ENCODE assay signal across 8 cellular contexts in genomic region chr9:128117613-128118471, GRCh38. TPM values are rescaled to one million over a fixed set of nuclear protein-coding genes. Genes with fewer than 3 reads are reported as not detected.
A peak's percentile ranks its signal among the peaks of the same experiment; 100 is the strongest.
DNase-seq lines count a peak whose midpoint lies in the region; ATAC-seq and TF ChIP-seq lines count a peak whose summit lies in the region.

No MANE protein-coding gene starts in this region.

- no peaks in the 10 kb centered on the region for H3K9me2 ChIP-seq in PC-3 (replicated peaks; ENCODE audit: low read length)

- H3K4me3 ChIP-seq in PC-3 (ENCODE audit: low read length) = no peak overlapping the region
- no peak overlapping the region for H3K4me3 ChIP-seq in epithelial cell of esophagus (ENCODE audit: low read length)

- peaks cover 6% of the 10 kb centered on the region for H3K4me1 ChIP-seq in PC-3 (ENCODE audit: insufficient read depth, low read length)

- peak overlapping the region; percentile 64 for H3K4me2 ChIP-seq in PC-3 (ENCODE audit: low read length)

- H3K27ac ChIP-seq in PC-3 (ENCODE audit: low read length) = peak overlapping the region; percentile 35; the same call in 1 of the 2 replicates

- H3K36me3 ChIP-seq in PC-3 (ENCODE audit: low read depth, low read length) = peaks cover 3% of the 10 kb centered on the region; the same call in 1 of the 2 replicates

- H4K20me1 ChIP-seq in PC-3 (ENCODE audit: low read length) = no peaks in the 10 kb centered on the region

- H3F3A ChIP-seq in PC-3 (ENCODE audit: low read length, unreplicated experiment) = no peaks in the 10 kb centered on the region

- POLR2A ChIA-PET in PC-3 (lab: Charles Lee; ENCODE audit: unreplicated experiment) = no interaction called here

- intact Hi-C loops in PC-3 (cut with micrococcal nuclease) = no loop called here

- H2AFZ ChIP-seq in PC-3 (ENCODE audit: low read length) = no peak overlapping the region

- ATAC-seq in PC-3 = peak; percentile 73

- H3K9ac ChIP-seq in PC-3 (ENCODE audit: low read length) = no peak overlapping the region

- DNase-seq in NCI-H510A treated with DMSO at 0.1 percent for 48 hours (lab: John Stamatoyannopoulos, UW) = peak; percentile 86
- no peak for DNase-seq in NCI-H510A (lab: John Stamatoyannopoulos, UW)
- peak; percentile 93 for DNase-seq in KG1 (lab: John Stamatoyannopoulos, UW)
- DNase-seq in PC-3 = peak; percentile 89
- DNase-seq in activated T-cell treated with anti-CD3 and anti-CD28 coated beads for 24 hours (ENCODE audit: low read depth) = peak; percentile 94
- DNase-seq in epithelial cell of esophagus (ENCODE audit: low read depth) = peak; percentile 85
- peak; percentile 96 for DNase-seq in mucosa of gallbladder (ENCODE audit: low spot score)
- DNase-seq in stimulated activated CD8-positive, alpha-beta memory T cell treated with anti-CD3 and anti-CD28 coated beads, Interleukin-4, amount 100 ng/mL, for 4 hours (ENCODE audit: low read depth in 2 of 2, low spot score in 1 of 2) = peak; percentile 84 to 99

- TF ChIP-seq CTCF in PC-3 (conservative IDR thresholded peaks at IDR 0.05; ENCODE audit: low read depth, low read length) (peak; percentile 99), epithelial cell of esophagus (IDR thresholded peaks at IDR 0.05; ENCODE audit: insufficient read depth, low read depth, low read length, missing control alignments) (peak; percentile 100)

- CTCF ChIA-PET in PC-3 (lab: Charles Lee) = interaction anchor here (0.8 to 1.7 kb wide), 6 partner anchors 19 to 316 kb away, joined by 3 to 7 read pairs (median 4); partner anchors contain the start of gene EEIG1

- H3K79me2 ChIP-seq in PC-3 (ENCODE audit: low read length) = no peaks in the 10 kb centered on the region

- no peaks in the 10 kb centered on the region for H3K9me3 ChIP-seq in PC-3 (ENCODE audit: low read length)

- BruUV-seq in PC-3 (replicated peaks; lab: Mats Ljungman, UMichigan) = no TSS peak

- H3K27me3 ChIP-seq in PC-3 (ENCODE audit: low read length) = no peaks in the 10 kb centered on the region

RNA-seq across cellular contexts. Expression of gene PTGES2, which starts 9.7 kb away (rescaled TPM):
- total RNA-seq in PC-3 (2014; rRNA removed) = 250 and 258 TPM in 2 replicates
- total RNA-seq in mucosa of gallbladder = 61.5 TPM

RNA-seq across cellular contexts. Expression of gene LCN2, which starts 31.4 kb away (rescaled TPM):
- total RNA-seq in PC-3 (2014; rRNA removed) = 153 and 154 TPM in 2 replicates
- total RNA-seq in mucosa of gallbladder = 85.5 TPM

RNA-seq across cellular contexts. Expression of gene BBLN, which starts 42.2 kb away (rescaled TPM):
- total RNA-seq in PC-3 (2014; rRNA removed) (158 and 171 TPM in 2 replicates), mucosa of gallbladder (75.4 TPM)

RNA-seq across cellular contexts. Expression of gene SLC25A25, which starts 49.8 kb away (rescaled TPM):
- total RNA-seq in PC-3 (2014; rRNA removed) = 25.2 and 37.0 TPM in 2 replicates
- 77.7 TPM for total RNA-seq in mucosa of gallbladder

RNA-seq across cellular contexts. Expression of gene NAIF1, which starts 50.7 kb away (rescaled TPM):
- total RNA-seq in PC-3 (2014; rRNA removed) (8.4 and 11.1 TPM in 2 replicates), mucosa of gallbladder (12.0 TPM)
